ENCODE assay signal across 17 cellular contexts in the genomic region with DNA sequence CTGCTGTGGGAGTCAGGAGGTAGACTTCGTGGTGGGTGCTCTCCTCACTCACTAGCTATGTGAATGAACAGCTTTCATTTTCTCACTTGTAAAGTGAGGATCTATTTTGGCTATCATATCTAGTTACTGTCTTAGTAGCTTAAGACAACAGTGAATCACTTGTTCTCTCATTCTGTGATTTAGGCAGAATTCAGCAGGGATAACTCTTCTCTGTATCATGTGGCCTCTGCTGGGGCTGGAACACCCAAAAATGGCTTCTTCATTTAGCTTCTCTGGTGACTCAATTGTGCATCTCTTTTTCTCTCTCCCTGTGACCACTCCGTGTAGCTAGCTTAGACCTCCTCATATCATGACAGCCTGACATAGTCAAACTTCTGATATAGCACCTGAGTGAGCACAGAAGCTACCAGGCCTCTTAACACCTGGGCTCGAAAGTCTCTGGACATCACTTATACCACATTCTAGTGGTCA.
DNase-seq lines count a peak whose midpoint lies in the region; ATAC-seq, FAIRE-seq and TF ChIP-seq lines count a peak whose summit lies in the region.
"Had no signal": no experiment of that assay in that cellular context is flagged by ENCODE, and none has a peak within 500 bp of the region (broad histone marks: within the 10 kb centered on the region; RNA-seq: fewer than 3 reads in every experiment).

No MANE protein-coding gene starts in this region.

- H4K20me1 ChIP-seq in OCI-LY1 (ENCODE audit: insufficient read depth, low read length) = no peaks in the 10 kb centered on the region

- H3K9me3 ChIP-seq in OCI-LY1 (ENCODE audit: low read length) = no peaks in the 10 kb centered on the region
- H3K9me3 ChIP-seq in mesenchymal stem cell (ENCODE audit: control insufficient read depth, low read length) = no peaks in the 10 kb centered on the region

- WGBS in mesenchymal stem cell = 96% methylated on average over 2 of the region's 3 CpGs

- ATAC-seq in HG03342 (IDR thresholded peaks at IDR 0.05; ENCODE audit: unreplicated experiment) (no peak), left ventricle myocardium superior (no peak)
- ATAC-seq: naive thymus-derived CD4-positive, alpha-beta T cell; stimulated activated naive CD8-positive, alpha-beta T cell treated with anti-CD3 and anti-CD28 coated beads, Interleukin-15, Interleukin-2, amounts not matched to agents 100 U/mL and 50 U/mL, for 24 hours; T-cell; WTC11 had no signal

- DNase-seq in AG08396 (ENCODE audit: low spot score) (peak; percentile 32), GM18507 (ENCODE audit: extremely low spot score, insufficient read length, low read depth) (no peak), mesenchymal stem cell (no peak), left ventricle myocardium superior (no peak), NCI-H345 (lab: John Stamatoyannopoulos, UW) (no peak), NCI-H524 treated with DMSO at 0.1 percent for 48 hours (lab: John Stamatoyannopoulos, UW) (no peak)
- DNase-seq: GDM1; naive thymus-derived CD4-positive, alpha-beta T cell; NCI-H1105; NCI-H2171 treated with DMSO at 0.1 percent for 48 hours; stimulated activated naive CD8-positive, alpha-beta T cell treated with anti-CD3 and anti-CD28 coated beads, Interleukin-15, Interleukin-2, amounts not matched to agents 100 U/mL and 50 U/mL, for 24 hours; T-cell had no signal

- H3K4me3 ChIP-seq in OCI-LY1 (ENCODE audit: low read depth, low read length, poor library complexity, severe bottlenecking) (peak overlapping the region; percentile 28), mesenchymal stem cell (ENCODE audit: insufficient read depth in 1 of 2, low read depth in 1 of 2, low read length in 2 of 2) (no peak overlapping the region)

- H3K4me1 ChIP-seq in OCI-LY1 (ENCODE audit: insufficient read depth, low read length, severe bottlenecking) (peaks cover 83% of the 10 kb centered on the region), mesenchymal stem cell (ENCODE audit: control insufficient read depth, insufficient read depth, low read depth, low read length) (no peaks in the 10 kb centered on the region)

- no peak overlapping the region for H3K23ac ChIP-seq in mesenchymal stem cell (ENCODE audit: low read length in 2 of 2)

- H3K9ac ChIP-seq in OCI-LY1 (ENCODE audit: low read length) (peak overlapping the region; percentile 41), mesenchymal stem cell (ENCODE audit: low read length) (peak overlapping the region; percentile 28)

- peaks cover 7% of the 10 kb centered on the region; the same call in 1 of the 2 replicates for H3K79me2 ChIP-seq in OCI-LY1 (ENCODE audit: insufficient read depth, low read length)

- H3K4ac ChIP-seq in mesenchymal stem cell (ENCODE audit: low read depth in 1 of 2, low read length in 2 of 2) = no peak overlapping the region

- H2AFZ ChIP-seq in OCI-LY1 (ENCODE audit: low read length) (no peak overlapping the region), mesenchymal stem cell (ENCODE audit: low read depth, low read length) (no peak overlapping the region)

- H3K79me1 ChIP-seq in mesenchymal stem cell (replicated peaks; ENCODE audit: low read length, poor library complexity, severe bottlenecking) = no peaks in the 10 kb centered on the region

- H2BK12ac ChIP-seq in mesenchymal stem cell (ENCODE audit: low read length in 2 of 2) = no peak overlapping the region

- H3F3A ChIP-seq in OCI-LY1 (ENCODE audit: insufficient read depth, low read length) = peaks cover 4% of the 10 kb centered on the region; the same call in 1 of the 2 replicates

- TF ChIP-seq CTCF in OCI-LY1 (IDR thresholded peaks at IDR 0.05; ENCODE audit: low read length) = no peak

- H3K27me3 ChIP-seq in OCI-LY1 (ENCODE audit: insufficient read depth, low read length) (no peaks in the 10 kb centered on the region), mesenchymal stem cell (ENCODE audit: control insufficient read depth in 1 of 2, insufficient read depth in 1 of 2, low read length in 2 of 2) (no peaks in the 10 kb centered on the region)

- H2AK5ac ChIP-seq in mesenchymal stem cell (ENCODE audit: low read length, severe bottlenecking) = no peak overlapping the region

- H3K14ac ChIP-seq in mesenchymal stem cell (ENCODE audit: low read length in 2 of 2) = no peak overlapping the region

- H2BK120ac ChIP-seq in mesenchymal stem cell (ENCODE audit: low read depth, low read length) = no peak overlapping the region

- no peaks in the 10 kb centered on the region for H3K9me2 ChIP-seq in OCI-LY1 (ENCODE audit: low read depth, low read length)

- H3K4me2 ChIP-seq in OCI-LY1 (ENCODE audit: low read length) (peak overlapping the region; percentile 70), mesenchymal stem cell (ENCODE audit: low read length, poor library complexity, severe bottlenecking) (no peak overlapping the region)

- FAIRE-seq in GM18507 (lab: Jason Lieb, UNC) = peak; percentile 35
- FAIRE-seq: urothelium cell line had no signal

- no peak overlapping the region for H3K18ac ChIP-seq in mesenchymal stem cell (ENCODE audit: low read depth in 1 of 2, low read length in 2 of 2)

- no peak overlapping the region for H2BK5ac ChIP-seq in mesenchymal stem cell (ENCODE audit: low read depth, low read length, poor library complexity, severe bottlenecking)

- H4K91ac ChIP-seq in mesenchymal stem cell (ENCODE audit: low read length) = no peak overlapping the region

- H3K36me3 ChIP-seq in OCI-LY1 (ENCODE audit: insufficient read depth, low read length) (0 out of 2 replicates have a peak, but pooled peaks cover 9% of the 10 kb centered on the region), mesenchymal stem cell (ENCODE audit: control insufficient read depth in 1 of 2, insufficient read depth in 2 of 2, low read depth in 1 of 2, low read length in 2 of 2) (peaks cover 0 to 3% of the 10 kb centered on the region in 2 experiments)

- intact Hi-C loops in left ventricle myocardium superior (cut with micrococcal nuclease) = no loop called here

- H3K27ac ChIP-seq in OCI-LY1 (ENCODE audit: low read depth, low read length, poor library complexity, severe bottlenecking) (peak overlapping the region; percentile 98), mesenchymal stem cell (ENCODE audit: low read length, poor library complexity, severe bottlenecking) (no peak overlapping the region)
- H3K27ac ChIP-seq: epithelial cell of prostate had no signal

- no peak overlapping the region for H4K8ac ChIP-seq in mesenchymal stem cell (ENCODE audit: low read length)

- no peak overlapping the region for H2BK15ac ChIP-seq in mesenchymal stem cell (ENCODE audit: low read depth, poor library complexity, severe bottlenecking)
